1 cellular context compared by ENCODE assay signal in the genomic region with DNA sequence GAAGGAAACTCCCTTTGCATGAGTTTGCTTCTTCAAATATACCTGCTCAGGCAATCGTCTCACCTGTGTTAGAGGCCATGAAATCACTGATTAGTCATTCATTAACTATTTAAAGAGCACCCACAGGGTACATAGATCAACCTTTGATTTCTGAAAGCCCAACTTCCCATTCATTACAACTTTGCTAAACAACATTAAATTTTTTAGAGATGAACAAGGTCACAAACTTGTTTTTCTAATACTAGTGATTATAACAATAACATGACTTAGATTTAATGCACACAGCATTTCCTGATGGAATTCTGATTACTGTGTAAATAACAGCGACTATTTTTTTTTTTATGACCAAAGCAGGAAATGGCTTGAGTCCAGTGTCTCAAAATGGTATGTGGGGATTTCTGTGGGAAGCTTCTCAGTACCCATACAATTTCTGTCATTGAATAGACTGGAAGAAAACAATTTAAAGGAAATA.
TF ChIP-seq lines count a peak whose summit lies in the region.

No MANE protein-coding gene starts in this region.

TF ChIP-seq in GM12878, 131 proteins besides CTCF, POLR2A, EP300 and RAD21:
- TF ChIP-seq RCOR1 (conservative IDR thresholded peaks at IDR 0.05; ENCODE audit: low read depth, low read length) (no peak), ZZZ3 (IDR thresholded peaks at IDR 0.05; ENCODE audit: control insufficient read depth, insufficient read length, low read depth) (no peak), MYC (IDR thresholded peaks at IDR 0.05; ENCODE audit: insufficient read depth, insufficient read length, insufficient replicate concordance, low read length, severe bottlenecking) (no peak), IRF3 (IDR thresholded peaks at IDR 0.05) (no peak), POLR2AphosphoS5 (IDR thresholded peaks at IDR 0.05; ENCODE audit: low read length) (no peak), E2F4 (IDR thresholded peaks at IDR 0.05; ENCODE audit: low read depth, low read length) (no peak), MTA3 (IDR thresholded peaks at IDR 0.05; ENCODE audit: borderline replicate concordance, low read length) (no peak), CHD4 (IDR thresholded peaks at IDR 0.05) (no peak), MEF2B (IDR thresholded peaks at IDR 0.05; ENCODE audit: partially characterized antibody, poor library complexity, severe bottlenecking) (no peak), MTA2 (IDR thresholded peaks at IDR 0.05; ENCODE audit: low read depth) (0 out of 2 replicates have a peak, but pooled peaks have one; percentile 38), MYB (IDR thresholded peaks at IDR 0.05; ENCODE audit: borderline replicate concordance, low read depth, low read length) (no peak), TCF12 (IDR thresholded peaks at IDR 0.05; ENCODE audit: low read depth, low read length) (no peak), RFX5 (IDR thresholded peaks at IDR 0.05; ENCODE audit: low read depth, low read length) (no peak), MEF2A (IDR thresholded peaks at IDR 0.05; ENCODE audit: insufficient read depth, low read depth, low read length) (0 out of 2 replicates have a peak, but pooled peaks have one; percentile 11), RB1 (IDR thresholded peaks at IDR 0.05; ENCODE audit: borderline replicate concordance) (no peak), ZNF217 (IDR thresholded peaks at IDR 0.05) (0 out of 2 replicates have a peak, but pooled peaks have one; percentile 31), ZNF384 (IDR thresholded peaks at IDR 0.05; ENCODE audit: borderline replicate concordance, low read depth, low read length) (peak; percentile 50; the same call in 1 of the 2 replicates), ZBTB4 (CRISPR knock-in tag; IDR thresholded peaks at IDR 0.05) (no peak), PAX5 (IDR thresholded peaks at IDR 0.05; ENCODE audit: borderline replicate concordance, low read depth, low read length) (no peak), TCF7 (IDR thresholded peaks at IDR 0.05; ENCODE audit: borderline replicate concordance) (no peak), HDGF (IDR thresholded peaks at IDR 0.05) (no peak), CHD2 (IDR thresholded peaks at IDR 0.05; ENCODE audit: borderline replicate concordance, low read depth, low read length) (no peak), TARDBP (IDR thresholded peaks at IDR 0.05; ENCODE audit: borderline replicate concordance) (no peak), CBFB (IDR thresholded peaks at IDR 0.05; ENCODE audit: low read depth) (no peak), ASH2L (IDR thresholded peaks at IDR 0.05; ENCODE audit: borderline replicate concordance, low read depth) (no peak), WRNIP1 (IDR thresholded peaks at IDR 0.05; ENCODE audit: borderline replicate concordance, low read depth, low read length) (no peak), NFIC (IDR thresholded peaks at IDR 0.05; ENCODE audit: low read depth, low read length) (peak; percentile 66; the same call in 1 of the 2 replicates), MLLT1 (IDR thresholded peaks at IDR 0.05) (no peak), SREBF2 (IDR thresholded peaks at IDR 0.05; ENCODE audit: low read length) (no peak), BCL11A (IDR thresholded peaks at IDR 0.05; ENCODE audit: low read depth, low read length) (no peak), RUNX3 (IDR thresholded peaks at IDR 0.05; ENCODE audit: low read length) (peak; percentile 21; the same call in 1 of the 2 replicates), FOXM1 (IDR thresholded peaks at IDR 0.05; ENCODE audit: low read depth, low read length) (peak; percentile 54; the same call in 1 of the 2 replicates)
- TF ChIP-seq, protein P1, sequence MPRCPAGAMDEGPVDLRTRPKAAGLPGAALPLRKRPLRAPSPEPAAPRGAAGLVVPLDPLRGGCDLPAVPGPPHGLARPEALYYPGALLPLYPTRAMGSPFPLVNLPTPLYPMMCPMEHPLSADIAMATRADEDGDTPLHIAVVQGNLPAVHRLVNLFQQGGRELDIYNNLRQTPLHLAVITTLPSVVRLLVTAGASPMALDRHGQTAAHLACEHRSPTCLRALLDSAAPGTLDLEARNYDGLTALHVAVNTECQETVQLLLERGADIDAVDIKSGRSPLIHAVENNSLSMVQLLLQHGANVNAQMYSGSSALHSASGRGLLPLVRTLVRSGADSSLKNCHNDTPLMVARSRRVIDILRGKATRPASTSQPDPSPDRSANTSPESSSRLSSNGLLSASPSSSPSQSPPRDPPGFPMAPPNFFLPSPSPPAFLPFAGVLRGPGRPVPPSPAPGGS (IDR thresholded peaks at IDR 0.05; ENCODE audit: borderline replicate concordance, insufficient read depth, low read depth, low read length, poor library complexity, severe bottlenecking), result no peak
- TF ChIP-seq, protein P2, sequence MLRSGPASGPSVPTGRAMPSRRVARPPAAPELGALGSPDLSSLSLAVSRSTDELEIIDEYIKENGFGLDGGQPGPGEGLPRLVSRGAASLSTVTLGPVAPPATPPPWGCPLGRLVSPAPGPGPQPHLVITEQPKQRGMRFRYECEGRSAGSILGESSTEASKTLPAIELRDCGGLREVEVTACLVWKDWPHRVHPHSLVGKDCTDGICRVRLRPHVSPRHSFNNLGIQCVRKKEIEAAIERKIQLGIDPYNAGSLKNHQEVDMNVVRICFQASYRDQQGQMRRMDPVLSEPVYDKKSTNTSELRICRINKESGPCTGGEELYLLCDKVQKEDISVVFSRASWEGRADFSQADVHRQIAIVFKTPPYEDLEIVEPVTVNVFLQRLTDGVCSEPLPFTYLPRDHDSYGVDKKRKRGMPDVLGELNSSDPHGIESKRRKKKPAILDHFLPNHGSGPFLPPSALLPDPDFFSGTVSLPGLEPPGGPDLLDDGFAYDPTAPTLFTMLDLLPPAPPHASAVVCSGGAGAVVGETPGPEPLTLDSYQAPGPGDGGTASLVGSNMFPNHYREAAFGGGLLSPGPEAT (IDR thresholded peaks at IDR 0.05; ENCODE audit: low read depth), result peak; percentile 47; the same call in 1 of the 2 replicates
- TF ChIP-seq, protein P3, sequence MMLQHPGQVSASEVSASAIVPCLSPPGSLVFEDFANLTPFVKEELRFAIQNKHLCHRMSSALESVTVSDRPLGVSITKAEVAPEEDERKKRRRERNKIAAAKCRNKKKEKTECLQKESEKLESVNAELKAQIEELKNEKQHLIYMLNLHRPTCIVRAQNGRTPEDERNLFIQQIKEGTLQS (IDR thresholded peaks at IDR 0.05; ENCODE audit: borderline replicate concordance, extremely low read depth, low read depth, low read length), result no peak
- TF ChIP-seq, protein P4, sequence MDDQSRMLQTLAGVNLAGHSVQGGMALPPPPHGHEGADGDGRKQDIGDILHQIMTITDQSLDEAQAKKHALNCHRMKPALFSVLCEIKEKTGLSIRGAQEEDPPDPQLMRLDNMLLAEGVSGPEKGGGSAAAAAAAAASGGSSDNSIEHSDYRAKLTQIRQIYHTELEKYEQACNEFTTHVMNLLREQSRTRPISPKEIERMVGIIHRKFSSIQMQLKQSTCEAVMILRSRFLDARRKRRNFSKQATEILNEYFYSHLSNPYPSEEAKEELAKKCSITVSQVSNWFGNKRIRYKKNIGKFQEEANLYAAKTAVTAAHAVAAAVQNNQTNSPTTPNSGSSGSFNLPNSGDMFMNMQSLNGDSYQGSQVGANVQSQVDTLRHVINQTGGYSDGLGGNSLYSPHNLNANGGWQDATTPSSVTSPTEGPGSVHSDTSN (IDR thresholded peaks at IDR 0.05; ENCODE audit: insufficient replicate concordance, low read depth, low read length), result no peak
